In the genomic region with DNA sequence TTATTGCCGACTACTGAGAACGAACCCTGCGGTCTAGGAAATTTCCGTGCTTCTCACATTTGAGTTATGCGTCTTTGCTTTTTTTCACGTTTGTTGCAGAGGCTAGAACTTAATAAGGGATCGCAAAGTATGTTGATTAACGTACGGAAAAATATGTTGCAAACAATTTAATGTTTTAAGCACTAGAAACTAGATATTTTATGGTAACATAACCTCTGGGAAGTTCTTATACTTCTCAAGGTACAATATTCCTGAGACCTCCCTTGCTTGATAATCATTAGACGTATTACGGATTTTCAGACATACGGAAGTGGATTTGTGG, we compare ENCODE assay signal across 8 cellular contexts. TPM values are rescaled to one million over a fixed set of nuclear protein-coding genes. Genes with fewer than 3 reads are reported as not detected.
DNase-seq lines count a peak whose midpoint lies in the region; ATAC-seq and TF ChIP-seq lines count a peak whose summit lies in the region.

No MANE protein-coding gene starts in this region.

- in situ Hi-C loops in Panc1 (cut with HindIII; ENCODE audit: low pct_unique_long_range_greater_than_20kb, low sequenced_read_pairs) = no loop called here

- H3K4me3 ChIP-seq in AG10803 (ENCODE audit: low read length) (peak overlapping the region; percentile 66), Panc1 (ENCODE audit: low read depth in 2 of 2, low read length in 2 of 2) (peak overlapping the region; percentile 64 to 68), endodermal cell (ENCODE audit: low read length) (peak overlapping the region; percentile 86)

- no peaks in the 10 kb centered on the region for H3K36me3 ChIP-seq in Panc1 (ENCODE audit: control insufficient read depth, insufficient read depth, low read length)
- no peaks in the 10 kb centered on the region for H3K36me3 ChIP-seq in endodermal cell (ENCODE audit: control insufficient read depth, insufficient read depth, low read length)

- H3K9ac ChIP-seq in endodermal cell (ENCODE audit: extremely low read depth, low read length, poor library complexity, severe bottlenecking) = peak overlapping the region; percentile 39

- H3K27ac ChIP-seq in Panc1 (ENCODE audit: low read length) = peak overlapping the region; percentile 77
- peak overlapping the region; percentile 67 for H3K27ac ChIP-seq in endodermal cell (ENCODE audit: low read depth, low read length)

- TF ChIP-seq CTCF in AG10803 (conservative IDR thresholded peaks at IDR 0.05; ENCODE audit: low read length) = no peak
- no peak for TF ChIP-seq CTCF in Panc1 (IDR thresholded peaks at IDR 0.05)
- TF ChIP-seq CTCF in endodermal cell (conservative IDR thresholded peaks at IDR 0.05) = no peak
- no peak for TF ChIP-seq CTCF in nephron (IDR thresholded peaks at IDR 0.05; ENCODE audit: unreplicated experiment in 3 of 3)

- H3K4me1 Mint-ChIP-seq in endodermal cell = peaks cover 21% of the 10 kb centered on the region
- peaks cover 16% of the 10 kb centered on the region for H3K4me1 Mint-ChIP-seq in nephron

- H3K27me3 Mint-ChIP-seq in endodermal cell (ENCODE audit: insufficient read depth) (peaks cover 7% of the 10 kb centered on the region), nephron (ENCODE audit: low read depth) (no peaks in the 10 kb centered on the region)

- ATAC-seq in Panc1 (no peak), GM19035 (IDR thresholded peaks at IDR 0.05; ENCODE audit: unreplicated experiment) (no peak), GM18870 (IDR thresholded peaks at IDR 0.05; ENCODE audit: unreplicated experiment) (no peak)

- H3K9me3 ChIP-seq in Panc1 (ENCODE audit: control insufficient read depth, insufficient read depth, low read depth, low read length) = no peaks in the 10 kb centered on the region
- H3K9me3 ChIP-seq in endodermal cell (ENCODE audit: control insufficient read depth, low read length) = no peaks in the 10 kb centered on the region

- H3K27ac Mint-ChIP-seq in endodermal cell = no peak overlapping the region
- peak overlapping the region; percentile 95 to 99 (median 95) for H3K27ac Mint-ChIP-seq in nephron

- 32 to 33% methylated on average over 6 to 12 of the region's 12 CpGs for WGBS in endodermal cell (ENCODE audit: insufficient coverage in 1 of 2, insufficient read length in 1 of 2), 2 experiments

- POLR2A ChIA-PET in Panc1 (lab: Charles Lee) = no interaction called here

- no peaks in the 10 kb centered on the region for H3K27me3 ChIP-seq in Panc1 (ENCODE audit: control insufficient read depth, insufficient read depth, low read length)
- peaks cover 11% of the 10 kb centered on the region for H3K27me3 ChIP-seq in endodermal cell (ENCODE audit: control insufficient read depth, insufficient read depth, low read length, poor library complexity, severe bottlenecking)

- H3K4me1 ChIP-seq in Panc1 (ENCODE audit: control insufficient read depth, insufficient read depth, low read length) (0 out of 2 replicates have a peak, but pooled peaks cover 5% of the 10 kb centered on the region), endodermal cell (ENCODE audit: control insufficient read depth, insufficient read depth, low read length) (no peaks in the 10 kb centered on the region)

- BruUV-seq in Panc1 (replicated peaks; lab: Mats Ljungman, UMichigan) = no TSS peak

- CTCF ChIA-PET in Panc1 (lab: Charles Lee) = no interaction called here

- H3K36me3 Mint-ChIP-seq in endodermal cell (ENCODE audit: low read depth) (no peaks in the 10 kb centered on the region), nephron (ENCODE audit: low read depth) (no peaks in the 10 kb centered on the region)

- peak overlapping the region; percentile 86 for H3K4me3 Mint-ChIP-seq in endodermal cell
- H3K4me3 Mint-ChIP-seq in nephron = peak overlapping the region; percentile 85 to 96 (median 95)

- intact Hi-C loops in Panc1 (cut with micrococcal nuclease; ENCODE audit: unreplicated experiment) = loop anchor here (5.0 to 10.0 kb wide), 2 partner anchors 206 to 768 kb away; no protein-coding TSS in a partner anchor

- H3K9me3 Mint-ChIP-seq in endodermal cell (no peaks in the 10 kb centered on the region), nephron (no peaks in the 10 kb centered on the region)

- no peak for DNase-seq in AG10803 (ENCODE audit: low read depth)
- no peak for DNase-seq in Panc1 (ENCODE audit: low read depth, low spot score)
- no peak for DNase-seq in endodermal cell
- DNase-seq in DMS79 treated with DMSO at 0.1 percent for 48 hours (lab: John Stamatoyannopoulos, UW) = no peak
- no peak for DNase-seq in GOT3 (lab: John Stamatoyannopoulos, UW)

RNA-seq across cellular contexts. Expression of gene PRDM5, which starts 0.6 kb away (rescaled TPM):
- total RNA-seq in Panc1 (2021; ENCODE audit: unreplicated experiment) (8.4 TPM), endodermal cell (10 to 100 TPM; 18.3 to 19.1 TPM)
- 3.5 TPM for polyA plus RNA-seq in Panc1 (2012; ENCODE audit: insufficient read length)
- polyA plus RNA-seq in endodermal cell (2013, experiment 1 of 2) = 12.0 TPM
- polyA plus RNA-seq in endodermal cell (2013, experiment 2 of 2) = 9.1 TPM
